Comparison of ENCODE assay signal across 1 cellular context in genomic region chr2:229974271-229974670, GRCh38.
TF ChIP-seq lines count a peak whose summit lies in the region.

No MANE protein-coding gene starts in this region.

TF ChIP-seq in WTC11, 78 proteins besides CTCF, POLR2A, EP300 and RAD21 (continued from another document):
- TF ChIP-seq STAT6 (CRISPR knock-in tag; conservative IDR thresholded peaks at IDR 0.05; ENCODE audit: low read depth), result no peak
- no peak for TF ChIP-seq CDX4 (CRISPR knock-in tag; IDR thresholded peaks at IDR 0.05; ENCODE audit: borderline replicate concordance)
- no peak for TF ChIP-seq ZNF219 (CRISPR knock-in tag; IDR thresholded peaks at IDR 0.05; ENCODE audit: borderline replicate concordance)
- no peak for TF ChIP-seq E2F1 (CRISPR knock-in tag; IDR thresholded peaks at IDR 0.05)
- TF ChIP-seq KAT7 (CRISPR knock-in tag; IDR thresholded peaks at IDR 0.05; ENCODE audit: borderline replicate concordance), result no peak
- no peak for TF ChIP-seq FOXK1 (CRISPR knock-in tag; IDR thresholded peaks at IDR 0.05)
- no peak for TF ChIP-seq SOX15 (CRISPR knock-in tag; IDR thresholded peaks at IDR 0.05)
- TF ChIP-seq NFE2L1 (CRISPR knock-in tag; IDR thresholded peaks at IDR 0.05), result no peak
